29 cellular contexts compared by ENCODE assay signal in the genomic region with DNA sequence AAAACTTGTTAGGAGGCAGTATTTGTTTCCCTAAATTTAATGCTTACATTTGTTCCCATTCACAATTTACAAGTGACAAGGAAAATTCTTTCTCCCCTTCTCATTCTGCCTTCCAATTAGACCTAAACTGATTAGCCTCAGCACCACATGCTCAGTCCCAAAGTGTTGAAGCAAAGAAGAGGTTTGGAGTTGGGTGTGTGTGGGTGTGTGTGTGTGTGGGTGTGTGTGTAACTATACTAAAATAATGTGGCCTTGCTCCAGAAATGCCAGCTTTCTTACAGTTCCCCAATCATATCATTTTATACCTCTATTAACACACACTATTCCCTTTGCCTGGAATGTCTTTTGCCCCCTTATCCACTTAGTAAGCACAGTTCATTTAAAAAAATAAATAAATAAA.
"Had no signal": no experiment of that assay in that cellular context is flagged by ENCODE, and none has a peak within 500 bp of the region (broad histone marks: within the 10 kb centered on the region; RNA-seq: fewer than 3 reads in every experiment).

No MANE protein-coding gene starts in this region.

- H3K9ac ChIP-seq: neural progenitor cell, parathyroid adenoma had no signal

- H3K27ac ChIP-seq: left ventricle myocardium inferior, neural progenitor cell, neutrophil, parathyroid adenoma, psoas muscle, right atrium auricular region, right lobe of liver, stomach, testis, thyroid gland, transverse colon, upper lobe of left lung, vagina had no signal

- H3K4me3 ChIP-seq: left ventricle myocardium inferior, lung, neural progenitor cell, psoas muscle, right atrium auricular region, right lobe of liver, smooth muscle cell, stomach, testis, thyroid gland, transverse colon, upper lobe of left lung, vagina had no signal

- H3K9me3 ChIP-seq: left ventricle myocardium inferior, neutrophil, psoas muscle, right atrium auricular region, right lobe of liver, stomach, testis, thyroid gland, transverse colon, upper lobe of left lung, vagina had no signal

- DNase-seq: hypothalamus; immature natural killer cell; kidney; left ventricle myocardium inferior; mesendoderm; naive B cell; natural killer cell; nephron progenitor cell; occipital lobe; psoas muscle; right lobe of liver; stimulated activated CD4-positive, alpha-beta T cell treated with anti-CD3 and anti-CD28 coated beads, Interleukin-1b, Interleukin-23, amount 100 ng/mL, for 48 hours; stimulated activated CD4-positive, alpha-beta T cell treated with anti-CD3 and anti-CD28 coated beads, Interleukin-2, amount 100 ng/mL, for 48 hours; stimulated activated CD4-positive, alpha-beta T cell treated with anti-CD3 and anti-CD28 coated beads, Interleukin-4, amount 100 ng/mL, for 4 hours; stimulated activated CD8-positive, alpha-beta memory T cell treated with anti-CD3 and anti-CD28 coated beads, Interleukin-4, amount 100 ng/mL, for 48 hours; stimulated activated naive CD4-positive, alpha-beta T cell treated with Interleukin-2 at 50 U/mL for 16 hours; stomach; testis; thyroid gland; transverse colon; upper lobe of left lung had no signal

- H3K36me3 ChIP-seq: left ventricle myocardium inferior, neural progenitor cell, neutrophil, right atrium auricular region, right lobe of liver, stomach, thyroid gland, transverse colon, upper lobe of left lung, vagina had no signal

- ATAC-seq: natural killer cell; psoas muscle; right lobe of liver; stimulated activated memory B cell treated with anti-CD40 and anti-IgM and Interleukin-4, amounts not matched to agents 10 μg/mL and 1 μg/mL and 100 μg/mL, for 72 hours had no signal
